9 cellular contexts compared by ENCODE assay signal in the genomic region with DNA sequence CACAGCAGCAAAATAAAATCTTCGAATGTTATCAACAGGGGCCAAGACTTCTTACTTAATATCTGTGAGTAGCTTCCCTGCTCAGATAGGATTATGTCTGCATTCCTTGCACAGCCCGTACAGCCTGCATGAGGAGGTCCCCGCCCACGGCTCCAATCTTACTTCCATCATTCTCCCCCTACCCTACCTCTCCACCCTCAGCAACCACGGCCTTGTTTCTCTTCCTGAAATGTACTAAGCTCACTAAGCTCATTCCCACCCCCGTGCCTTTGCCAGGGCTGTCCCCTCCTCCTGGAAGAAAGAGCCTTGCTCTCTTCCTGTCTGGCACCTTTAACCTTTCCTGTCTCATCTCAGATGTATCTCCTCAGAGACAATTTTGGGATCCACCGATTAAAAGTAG.
A peak's percentile ranks its signal among the peaks of the same experiment; 100 is the strongest.
DNase-seq lines count a peak whose midpoint lies in the region; ATAC-seq and TF ChIP-seq lines count a peak whose summit lies in the region.
"Had no signal": no experiment of that assay in that cellular context is flagged by ENCODE, and none has a peak within 500 bp of the region (broad histone marks: within the 10 kb centered on the region; RNA-seq: fewer than 3 reads in every experiment).

No MANE protein-coding gene starts in this region.

- no peaks in the 10 kb centered on the region for H3K9me2 ChIP-seq in PC-3 (replicated peaks; ENCODE audit: low read length)

- peaks cover 29% of the 10 kb centered on the region for H3K4me1 Mint-ChIP-seq in activated naive CD4-positive, alpha-beta T cell treated with anti-CD3 and anti-CD28 coated beads for 36 hours (ENCODE audit: low read depth)
- H3K4me1 Mint-ChIP-seq in endodermal cell: peaks cover 8% of the 10 kb centered on the region
- peaks cover 31% of the 10 kb centered on the region for H3K4me1 Mint-ChIP-seq in stimulated activated effector memory CD8-positive, alpha-beta T cell treated with anti-CD3 and anti-CD28 coated beads, Interleukin-12 subunit alpha, Interleukin-12 subunit beta, amount 100 ng/mL, for 72 hours

- TF ChIP-seq EP300 in ovary (IDR thresholded peaks at IDR 0.05): no peak

- H3K4me3 ChIP-seq in PC-3 (ENCODE audit: low read length) (no peak overlapping the region), endodermal cell (ENCODE audit: low read length) (no peak overlapping the region), ovary (no peak overlapping the region)

- H3K9me3 ChIP-seq in PC-3 (ENCODE audit: low read length) (peaks cover 6% of the 10 kb centered on the region; the same call in 1 of the 2 replicates), endodermal cell (ENCODE audit: control insufficient read depth, low read length) (peaks cover 10% of the 10 kb centered on the region), ovary (no peaks in the 10 kb centered on the region)

- WGBS in endodermal cell (ENCODE audit: insufficient coverage in 1 of 2, insufficient read length in 1 of 2), 2 experiments: 66 to 82% methylated on average over 4 to 7 of the region's 7 CpGs
- 45 to 53% (median 46%) methylated on average over 6 to 7 of the region's 7 CpGs for WGBS in ovary, 3 donors

- H3K36me3 Mint-ChIP-seq in activated naive CD4-positive, alpha-beta T cell treated with anti-CD3 and anti-CD28 coated beads for 36 hours (ENCODE audit: low read depth): no peaks in the 10 kb centered on the region
- peaks cover 2% of the 10 kb centered on the region for H3K36me3 Mint-ChIP-seq in endodermal cell (ENCODE audit: low read depth)
- no peaks in the 10 kb centered on the region for H3K36me3 Mint-ChIP-seq in stimulated activated effector memory CD8-positive, alpha-beta T cell treated with anti-CD3 and anti-CD28 coated beads, Interleukin-12 subunit alpha, Interleukin-12 subunit beta, amount 100 ng/mL, for 72 hours

- no TSS peak for BruUV-seq in PC-3 (replicated peaks; lab: Mats Ljungman, UMichigan)

- TF ChIP-seq CTCF in PC-3 (conservative IDR thresholded peaks at IDR 0.05; ENCODE audit: low read depth, low read length) (no peak), endodermal cell (conservative IDR thresholded peaks at IDR 0.05) (no peak), ovary (IDR thresholded peaks at IDR 0.05) (no peak)

- H3K4me3 Mint-ChIP-seq in activated naive CD4-positive, alpha-beta T cell treated with anti-CD3 and anti-CD28 coated beads for 36 hours: no peak overlapping the region
- no peak overlapping the region for H3K4me3 Mint-ChIP-seq in endodermal cell
- H3K4me3 Mint-ChIP-seq in stimulated activated effector memory CD8-positive, alpha-beta T cell treated with anti-CD3 and anti-CD28 coated beads, Interleukin-12 subunit alpha, Interleukin-12 subunit beta, amount 100 ng/mL, for 72 hours: peak overlapping the region; percentile 67

- peaks cover 5% of the 10 kb centered on the region for H3K9me3 Mint-ChIP-seq in activated naive CD4-positive, alpha-beta T cell treated with anti-CD3 and anti-CD28 coated beads for 36 hours
- H3K9me3 Mint-ChIP-seq in endodermal cell: peaks cover 10% of the 10 kb centered on the region
- peaks cover 3% of the 10 kb centered on the region for H3K9me3 Mint-ChIP-seq in stimulated activated effector memory CD8-positive, alpha-beta T cell treated with anti-CD3 and anti-CD28 coated beads, Interleukin-12 subunit alpha, Interleukin-12 subunit beta, amount 100 ng/mL, for 72 hours

- H2AFZ ChIP-seq in PC-3 (ENCODE audit: low read length): peak overlapping the region; percentile 54; the same call in 1 of the 2 replicates

- ATAC-seq in PC-3 (no peak), GM21825 (IDR thresholded peaks at IDR 0.05; ENCODE audit: unreplicated experiment) (no peak), HG02870 (IDR thresholded peaks at IDR 0.05; ENCODE audit: unreplicated experiment) (no peak)
- no peak for ATAC-seq in stimulated activated effector memory CD8-positive, alpha-beta T cell treated with anti-CD3 and anti-CD28 coated beads, Interleukin-12 subunit alpha, Interleukin-12 subunit beta, amount 100 ng/mL, for 72 hours

- H3K4me2 ChIP-seq in PC-3 (ENCODE audit: low read length): no peak overlapping the region

- H4K20me1 ChIP-seq in PC-3 (ENCODE audit: low read length): no peaks in the 10 kb centered on the region

- CTCF ChIA-PET in activated naive CD4-positive, alpha-beta T cell treated with anti-CD3 and anti-CD28 coated beads for 36 hours (lab: Charles Lee): interaction anchor here (0.6 to 1.9 kb wide), 5 partner anchors 8 to 111 kb away, joined by 3 to 12 read pairs (median 4); no protein-coding TSS in a partner anchor
- CTCF ChIA-PET in PC-3 (lab: Charles Lee): interaction anchor here (0.8 kb wide), 1 partner anchor 250 kb away, joined by 4 read pairs; no protein-coding TSS in a partner anchor

- H3K4me1 ChIP-seq in PC-3 (ENCODE audit: insufficient read depth, low read length) (peaks cover 18% of the 10 kb centered on the region), endodermal cell (ENCODE audit: control insufficient read depth, insufficient read depth, low read length) (no peaks in the 10 kb centered on the region), ovary (ENCODE audit: insufficient read depth) (no peaks in the 10 kb centered on the region)

- H3K9ac ChIP-seq in PC-3 (ENCODE audit: low read length): no peak overlapping the region; the same call in 1 of the 2 replicates
- H3K9ac ChIP-seq in endodermal cell (ENCODE audit: extremely low read depth, low read length, poor library complexity, severe bottlenecking): no peak overlapping the region

- H3K27ac ChIP-seq in PC-3 (ENCODE audit: low read length): peak overlapping the region; percentile 60
- no peak overlapping the region for H3K27ac ChIP-seq in endodermal cell (ENCODE audit: low read depth, low read length)
- no peak overlapping the region for H3K27ac ChIP-seq in ovary
- H3K27ac ChIP-seq: SJCRH30 had no signal

- peak overlapping the region; percentile 3 for H3K27ac Mint-ChIP-seq in activated naive CD4-positive, alpha-beta T cell treated with anti-CD3 and anti-CD28 coated beads for 36 hours
- peak overlapping the region; percentile 50 for H3K27ac Mint-ChIP-seq in endodermal cell
- peak overlapping the region; percentile 57 for H3K27ac Mint-ChIP-seq in stimulated activated effector memory CD8-positive, alpha-beta T cell treated with anti-CD3 and anti-CD28 coated beads, Interleukin-12 subunit alpha, Interleukin-12 subunit beta, amount 100 ng/mL, for 72 hours

- H3K27me3 ChIP-seq in PC-3 (ENCODE audit: low read length): no peaks in the 10 kb centered on the region
- H3K27me3 ChIP-seq in endodermal cell (ENCODE audit: control insufficient read depth, insufficient read depth, low read length, poor library complexity, severe bottlenecking): no peaks in the 10 kb centered on the region
- no peaks in the 10 kb centered on the region for H3K27me3 ChIP-seq in ovary
- H3K27me3 ChIP-seq: SJCRH30 had no signal

- DNase-seq in activated naive CD4-positive, alpha-beta T cell treated with anti-CD3 and anti-CD28 coated beads for 36 hours: no peak
- DNase-seq in activated naive CD4-positive, alpha-beta T cell (lab: John Stamatoyannopoulos, UW): no peak
- no peak for DNase-seq in PC-3
- no peak for DNase-seq in endodermal cell
- no peak for DNase-seq in stimulated activated effector memory CD8-positive, alpha-beta T cell treated with anti-CD3 and anti-CD28 coated beads, Interleukin-12 subunit alpha, Interleukin-12 subunit beta, amount 100 ng/mL, for 72 hours (ENCODE audit: low spot score in 2 of 2)
- no peak for DNase-seq in ovary

- POLR2A ChIA-PET in PC-3 (lab: Charles Lee; ENCODE audit: unreplicated experiment): no interaction called here

- intact Hi-C loops in activated naive CD4-positive, alpha-beta T cell treated with anti-CD3 and anti-CD28 coated beads for 36 hours (cut with micrococcal nuclease): loop anchor here (10.0 kb wide), 1 partner anchor 695 kb away; no protein-coding TSS in a partner anchor
- intact Hi-C loops in PC-3 (cut with micrococcal nuclease): no loop called here
- intact Hi-C loops in ovary (cut with DNase I): no loop called here

- H3K36me3 ChIP-seq in PC-3 (ENCODE audit: low read depth, low read length) (no peaks in the 10 kb centered on the region), endodermal cell (ENCODE audit: control insufficient read depth, insufficient read depth, low read length) (no peaks in the 10 kb centered on the region), ovary (no peaks in the 10 kb centered on the region)
- H3K36me3 ChIP-seq: SJCRH30 had no signal

- H3K79me2 ChIP-seq in PC-3 (ENCODE audit: low read length): no peaks in the 10 kb centered on the region

- no peaks in the 10 kb centered on the region for H3K27me3 Mint-ChIP-seq in activated naive CD4-positive, alpha-beta T cell treated with anti-CD3 and anti-CD28 coated beads for 36 hours (ENCODE audit: low read depth)
- H3K27me3 Mint-ChIP-seq in endodermal cell (ENCODE audit: insufficient read depth): no peaks in the 10 kb centered on the region

- H3F3A ChIP-seq in PC-3 (ENCODE audit: low read length, unreplicated experiment): no peaks in the 10 kb centered on the region

- TF ChIP-seq POLR2A in ovary (IDR thresholded peaks at IDR 0.05): no peak

Comparison
In these comparisons a context has a peak if more than half of its experiments do, and no peak if none do; other contexts are left out.
1. H3K27ac Mint-ChIP-seq: peak in every context shown above with its lines; median percentile 57 in stimulated activated effector memory CD8-positive, alpha-beta T cell treated with anti-CD3 and anti-CD28 coated beads, Interleukin-12 subunit alpha, Interleukin-12 subunit beta, amount 100 ng/mL, for 72 hours; 50 in endodermal cell; 3 in activated naive CD4-positive, alpha-beta T cell treated with anti-CD3 and anti-CD28 coated beads for 36 hours.